4 cellular contexts compared by ENCODE assay signal in the genomic region with DNA sequence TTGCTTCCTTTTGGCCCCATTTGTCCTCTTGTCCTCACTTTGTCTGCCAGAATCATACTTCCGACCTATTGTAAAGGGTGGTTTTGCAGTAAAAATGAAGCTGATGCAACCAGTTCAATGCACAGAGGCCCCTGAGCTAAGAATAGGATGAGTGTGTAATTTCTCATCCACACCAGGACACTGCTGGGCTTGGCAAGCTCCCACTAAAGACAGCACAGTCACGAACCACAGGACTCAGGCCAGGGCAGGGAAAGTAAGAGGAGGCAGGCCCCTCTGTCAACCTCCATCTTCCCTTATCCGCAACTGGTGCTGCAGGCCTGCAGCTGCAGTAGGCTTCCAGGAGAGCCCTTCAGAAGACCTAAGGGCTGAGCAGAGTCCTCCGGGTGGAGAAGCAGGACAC. TPM values are rescaled to one million over a fixed set of nuclear protein-coding genes. Genes with fewer than 3 reads are reported as not detected.
"Had no signal": no experiment of that assay in that cellular context is flagged by ENCODE, and none has a peak within 500 bp of the region (broad histone marks: within the 10 kb centered on the region; RNA-seq: fewer than 3 reads in every experiment).

No MANE protein-coding gene starts in this region.

RNA-seq across cellular contexts. Expression of a gene that starts 56.7 kb away (rescaled TPM):
- total RNA-seq: HT-29, K562 had no signal
- polyA plus RNA-seq: IgD-negative memory B cell, IMR-90 had no signal
